ENCODE assay signal across 3 cellular contexts in genomic region chrX:150200361-150200760, GRCh38.
TF ChIP-seq lines count a peak whose summit lies in the region.

No MANE protein-coding gene starts in this region.

TF ChIP-seq in A549, 52 proteins besides CTCF, POLR2A, EP300 and RAD21:
- TF ChIP-seq RNF2 (IDR thresholded peaks at IDR 0.05; ENCODE audit: borderline replicate concordance, low read depth) (no peak), BHLHE40 (IDR thresholded peaks at IDR 0.05; ENCODE audit: low read depth, low read length) (no peak), HOXB5 (CRISPR knock-in tag; IDR thresholded peaks at IDR 0.05) (no peak), JUN (IDR thresholded peaks at IDR 0.05) (no peak), RFX5 (IDR thresholded peaks at IDR 0.05) (no peak), RARB (CRISPR knock-in tag; IDR thresholded peaks at IDR 0.05) (no peak), FOSB (CRISPR knock-in tag; IDR thresholded peaks at IDR 0.05) (no peak), MAX (IDR thresholded peaks at IDR 0.05) (no peak), BCL3 (IDR thresholded peaks at IDR 0.05) (no peak), GATA3 (IDR thresholded peaks at IDR 0.05; ENCODE audit: borderline replicate concordance) (no peak), HOXB13 (CRISPR knock-in tag; IDR thresholded peaks at IDR 0.05; ENCODE audit: low read depth) (no peak), ZSCAN20 (CRISPR knock-in tag; IDR thresholded peaks at IDR 0.05) (no peak), JUNB (IDR thresholded peaks at IDR 0.05) (no peak)

TF ChIP-seq in HCT116, 20 proteins besides CTCF, POLR2A, EP300 and RAD21:
- TF ChIP-seq SIN3A (IDR thresholded peaks at IDR 0.05; ENCODE audit: low read depth) = no peak
- no peak for TF ChIP-seq ZNF274 (IDR thresholded peaks at IDR 0.05; ENCODE audit: low read depth, low read length)
- no peak for TF ChIP-seq ATF3 (IDR thresholded peaks at IDR 0.05)
- no peak for TF ChIP-seq SP1 (IDR thresholded peaks at IDR 0.05; ENCODE audit: low read depth)
- TF ChIP-seq ZBTB33 (IDR thresholded peaks at IDR 0.05; ENCODE audit: extremely low read depth, insufficient replicate concordance, low read length) = no peak
- TF ChIP-seq POLR2AphosphoS5 (IDR thresholded peaks at IDR 0.05; ENCODE audit: low read depth, low read length) = no peak
- TF ChIP-seq TCF7L2 (IDR thresholded peaks at IDR 0.05; ENCODE audit: borderline replicate concordance, extremely low read depth, insufficient read depth, insufficient read length) = no peak
- TF ChIP-seq EGR1 (IDR thresholded peaks at IDR 0.05; ENCODE audit: low read depth) = no peak
- no peak for TF ChIP-seq ZFX (IDR thresholded peaks at IDR 0.05)
- no peak for TF ChIP-seq REST (IDR thresholded peaks at IDR 0.05; ENCODE audit: low read depth)
- no peak for TF ChIP-seq FOSL1 (IDR thresholded peaks at IDR 0.05; ENCODE audit: low read depth)
- TF ChIP-seq CEBPB (IDR thresholded peaks at IDR 0.05; ENCODE audit: low read depth) = no peak
- no peak for TF ChIP-seq SRF (IDR thresholded peaks at IDR 0.05; ENCODE audit: low read depth)
- no peak for TF ChIP-seq MAX (IDR thresholded peaks at IDR 0.05)
- TF ChIP-seq EZH2phosphoT487 (IDR thresholded peaks at IDR 0.05; ENCODE audit: borderline replicate concordance) = no peak

TF ChIP-seq in SK-N-SH, 30 proteins besides CTCF, POLR2A, EP300 and RAD21:
- no peak for TF ChIP-seq GATA2 (CRISPR knock-in tag; IDR thresholded peaks at IDR 0.05)
- no peak for TF ChIP-seq SMC3 (IDR thresholded peaks at IDR 0.05; ENCODE audit: low read depth, low read length)
- no peak for TF ChIP-seq FOXJ3 (CRISPR knock-in tag; IDR thresholded peaks at IDR 0.05)
- TF ChIP-seq TCF12 (IDR thresholded peaks at IDR 0.05) = no peak
